Comparison of ENCODE assay signal across 9 cellular contexts in genomic region chr2:48249631-48250473, GRCh38.
A peak's percentile ranks its signal among the peaks of the same experiment; 100 is the strongest.
DNase-seq lines count a peak whose midpoint lies in the region; ATAC-seq, FAIRE-seq and TF ChIP-seq lines count a peak whose summit lies in the region.
"Had no signal": no experiment of that assay in that cellular context is flagged by ENCODE, and none has a peak within 500 bp of the region (broad histone marks: within the 10 kb centered on the region; RNA-seq: fewer than 3 reads in every experiment).

No MANE protein-coding gene starts in this region.

- H3K27ac ChIP-seq in AG04450 (ENCODE audit: low read depth, low read length) (peak overlapping the region; percentile 84), liver (ENCODE audit: low read depth in 1 of 2, low read length in 2 of 2) (peak overlapping the region; percentile 66 to 90)

- CTCF ChIA-PET in AG04450 (lab: Charles Lee) = no interaction called here

- 26% methylated on average over 5 of the region's 5 CpGs for WGBS in liver

- DNase-seq in AG04450 (ENCODE audit: low read depth, low spot score) (peak; percentile 52), LHCN-M2 (ENCODE audit: low read depth) (peak; percentile 84), astrocyte of the spinal cord (ENCODE audit: low read depth, low spot score) (peak; percentile 20), SHP77 treated with DMSO at 0.1 percent for 48 hours (lab: John Stamatoyannopoulos, UW) (no peak), GM12891 (ENCODE audit: insufficient read length, low spot score) (no peak), DMS53 (lab: John Stamatoyannopoulos, UW) (no peak)
- DNase-seq: activated naive CD4-positive, alpha-beta T cell had no signal

- no peak for TF ChIP-seq POLR2A in GM12891 (IDR thresholded peaks at IDR 0.05; ENCODE audit: low read depth, low read length)

- no peaks in the 10 kb centered on the region for H3K27me3 ChIP-seq in AG04450 (ENCODE audit: control insufficient read depth, insufficient read depth, low read length)
- no peaks in the 10 kb centered on the region for H3K27me3 ChIP-seq in liver (ENCODE audit: control insufficient read depth in 4 of 4, insufficient read depth in 4 of 4, low read length in 3 of 4)

- no peaks in the 10 kb centered on the region for H3K36me3 ChIP-seq in liver (ENCODE audit: control insufficient read depth in 4 of 4, insufficient read depth in 3 of 4, low read depth in 1 of 4, low read length in 3 of 4)

- no peak for FAIRE-seq in GM12891 (lab: Jason Lieb, UNC)

- H3K9me3 ChIP-seq in AG04450 (ENCODE audit: control insufficient read depth, insufficient read depth, low read length) (no peaks in the 10 kb centered on the region), liver (ENCODE audit: control insufficient read depth in 4 of 4, low read length in 3 of 4) (no peaks in the 10 kb centered on the region)

- peaks cover 2 to 30% (median 27%) of the 10 kb centered on the region in 4 donors for H3K4me1 ChIP-seq in liver (ENCODE audit: control insufficient read depth in 4 of 4, insufficient read depth in 4 of 4, low read length in 3 of 4)

- ATAC-seq in GM21381 (IDR thresholded peaks at IDR 0.05; ENCODE audit: unreplicated experiment) = no peak

- TF ChIP-seq CTCF in AG04450 (IDR thresholded peaks at IDR 0.05; ENCODE audit: low read depth, low read length) = no peak
- TF ChIP-seq CTCF in astrocyte of the spinal cord (IDR thresholded peaks at IDR 0.05; ENCODE audit: low read depth, low read length) = no peak
- TF ChIP-seq CTCF in liver (IDR thresholded peaks at IDR 0.05; ENCODE audit: low read depth, low read length, missing input control) = no peak

- TF ChIP-seq RAD21 in liver (IDR thresholded peaks at IDR 0.05) = peak; percentile 53 to 68

- H3K4me3 ChIP-seq in AG04450 (ENCODE audit: low read depth, low read length) (peak overlapping the region; percentile 18), astrocyte of the spinal cord (ENCODE audit: low read depth, low read length) (no peak overlapping the region), liver (ENCODE audit: low read depth in 1 of 3, low read length in 3 of 3) (peak overlapping the region in 1 of 3 donors; percentile 27)

- POLR2A ChIA-PET in AG04450 (lab: Yijun Ruan, JAX) = no interaction called here

- H3K9ac ChIP-seq in liver (ENCODE audit: low read depth in 1 of 2, low read length in 2 of 2) = peak overlapping the region in 1 of 2 donors; percentile 19

- in situ Hi-C loops in astrocyte of the spinal cord (cut with HindIII; ENCODE audit: low sequenced_read_pairs) = no loop called here

TF ChIP-seq in liver, 16 proteins besides CTCF, POLR2A, EP300 and RAD21 (continues in another document):
- TF ChIP-seq HNF4A (conservative IDR thresholded peaks at IDR 0.05) = peak; percentile 94
- TF ChIP-seq, protein P1, sequence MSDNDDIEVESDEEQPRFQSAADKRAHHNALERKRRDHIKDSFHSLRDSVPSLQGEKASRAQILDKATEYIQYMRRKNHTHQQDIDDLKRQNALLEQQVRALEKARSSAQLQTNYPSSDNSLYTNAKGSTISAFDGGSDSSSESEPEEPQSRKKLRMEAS (IDR thresholded peaks at IDR 0.05) = peak; percentile 11
- peak; percentile 55 for TF ChIP-seq FOXA2 (IDR thresholded peaks at IDR 0.05)
- peak; percentile 61 for TF ChIP-seq YY1 (IDR thresholded peaks at IDR 0.05)
- TF ChIP-seq HNF4G (IDR thresholded peaks at IDR 0.05) = peak; percentile 89
- no peak for TF ChIP-seq FOXA1 (IDR thresholded peaks at IDR 0.05)
- no peak for TF ChIP-seq GABPA (IDR thresholded peaks at IDR 0.05 in 1 of 2, conservative IDR thresholded peaks at IDR 0.05 in 1 of 2)
- TF ChIP-seq EGR1 (IDR thresholded peaks at IDR 0.05; ENCODE audit: low read depth in 2 of 2) = peak in 1 of 2 donors; percentile 13
- TF ChIP-seq ATF3 (IDR thresholded peaks at IDR 0.05) = no peak
- TF ChIP-seq RXRA (IDR thresholded peaks at IDR 0.05) = peak; percentile 75 to 86
- TF ChIP-seq TAF1 (conservative IDR thresholded peaks at IDR 0.05) = no peak
- TF ChIP-seq, protein P2, sequence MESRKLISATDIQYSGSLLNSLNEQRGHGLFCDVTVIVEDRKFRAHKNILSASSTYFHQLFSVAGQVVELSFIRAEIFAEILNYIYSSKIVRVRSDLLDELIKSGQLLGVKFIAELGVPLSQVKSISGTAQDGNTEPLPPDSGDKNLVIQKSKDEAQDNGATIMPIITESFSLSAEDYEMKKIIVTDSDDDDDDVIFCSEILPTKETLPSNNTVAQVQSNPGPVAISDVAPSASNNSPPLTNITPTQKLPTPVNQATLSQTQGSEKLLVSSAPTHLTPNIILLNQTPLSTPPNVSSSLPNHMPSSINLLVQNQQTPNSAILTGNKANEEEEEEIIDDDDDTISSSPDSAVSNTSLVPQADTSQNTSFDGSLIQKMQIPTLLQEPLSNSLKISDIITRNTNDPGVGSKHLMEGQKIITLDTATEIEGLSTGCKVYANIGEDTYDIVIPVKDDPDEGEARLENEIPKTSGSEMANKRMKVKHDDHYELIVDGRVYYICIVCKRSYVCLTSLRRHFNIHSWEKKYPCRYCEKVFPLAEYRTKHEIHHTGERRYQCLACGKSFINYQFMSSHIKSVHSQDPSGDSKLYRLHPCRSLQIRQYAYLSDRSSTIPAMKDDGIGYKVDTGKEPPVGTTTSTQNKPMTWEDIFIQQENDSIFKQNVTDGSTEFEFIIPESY (IDR thresholded peaks at IDR 0.05) = peak; percentile 39

TF ChIP-seq in GM12891, 5 proteins besides CTCF, POLR2A, EP300 and RAD21:
- TF ChIP-seq POU2F2 (IDR thresholded peaks at IDR 0.05; ENCODE audit: low read depth, low read length) (no peak), POLR2AphosphoS5 (IDR thresholded peaks at IDR 0.05; ENCODE audit: low read depth, low read length) (no peak), TAF1 (IDR thresholded peaks at IDR 0.05; ENCODE audit: low read depth, low read length) (no peak), SPI1 (IDR thresholded peaks at IDR 0.05; ENCODE audit: low read depth, low read length) (no peak), PAX5 (IDR thresholded peaks at IDR 0.05; ENCODE audit: insufficient read depth, low read length, severe bottlenecking) (no peak)

Comparison
In these comparisons a context has a peak if more than half of its experiments do, and no peak if none do; other contexts are left out.
1. DNase-seq: peak in AG04450 (single experiment), LHCN-M2 (single experiment) and astrocyte of the spinal cord (single experiment); none in SHP77 treated with DMSO at 0.1 percent for 48 hours (single experiment), GM12891 (single experiment) and DMS53 (single experiment).